ENCODE assay signal across 1 cellular context in genomic region chr1:202282596-202283283, GRCh38.
TF ChIP-seq lines count a peak whose summit lies in the region.

No MANE protein-coding gene starts in this region.

TF ChIP-seq in IMR-90, 13 proteins besides CTCF, POLR2A, EP300 and RAD21 (continued from another document):
- no peak for TF ChIP-seq CHD1 (IDR thresholded peaks at IDR 0.05; ENCODE audit: low read depth, low read length)
- TF ChIP-seq MAZ (IDR thresholded peaks at IDR 0.05; ENCODE audit: borderline replicate concordance, low read depth, low read length), result no peak
- no peak for TF ChIP-seq CEBPB (IDR thresholded peaks at IDR 0.05; ENCODE audit: low read depth, low read length)
- TF ChIP-seq BHLHE40 (IDR thresholded peaks at IDR 0.05; ENCODE audit: low read depth, low read length), result no peak
- no peak for TF ChIP-seq USF2 (IDR thresholded peaks at IDR 0.05; ENCODE audit: low read depth, low read length)
- TF ChIP-seq SMC3 (IDR thresholded peaks at IDR 0.05; ENCODE audit: low read depth, low read length), result no peak
- TF ChIP-seq RFX5 (IDR thresholded peaks at IDR 0.05; ENCODE audit: low read depth, low read length), result no peak
